8 cellular contexts compared by ENCODE assay signal in genomic region chr11:108117746-108118371, GRCh38. TPM values are rescaled to one million over a fixed set of nuclear protein-coding genes. Genes with fewer than 3 reads are reported as not detected.
DNase-seq lines count a peak whose midpoint lies in the region; ATAC-seq and TF ChIP-seq lines count a peak whose summit lies in the region.

No MANE protein-coding gene starts in this region.

- CTCF ChIA-PET in activated CD4-positive, alpha-beta memory T cell treated with anti-CD3 and anti-CD28 coated beads, Interleukin-2, amount 10 ng/mL, durations not matched to agents 7 days and 5 days (lab: Charles Lee), result interaction anchor here (0.6 to 3.3 kb wide), 9 partner anchors 8 to 617 kb away, joined by 3 to 39 read pairs (median 7); partner anchors contain the start of genes ATM, CUL5, DDX10 and NPAT

- H3K9ac ChIP-seq in endodermal cell (ENCODE audit: extremely low read depth, low read length, poor library complexity, severe bottlenecking), result no peak overlapping the region

- H3K27ac Mint-ChIP-seq in endodermal cell, result no peak overlapping the region
- H3K27ac Mint-ChIP-seq in activated CD4-positive, alpha-beta memory T cell treated with anti-CD3 and anti-CD28 coated beads, Interleukin-2, amount 10 ng/mL, durations not matched to agents 7 days and 5 days, result no peak overlapping the region

- H3K4me3 ChIP-seq in H7 (ENCODE audit: insufficient read depth, low read depth, low read length), result no peak overlapping the region
- no peak overlapping the region for H3K4me3 ChIP-seq in endodermal cell (ENCODE audit: low read length)

- peaks cover 5% of the 10 kb centered on the region for H3K4me1 Mint-ChIP-seq in endodermal cell
- peaks cover 25% of the 10 kb centered on the region for H3K4me1 Mint-ChIP-seq in activated CD4-positive, alpha-beta memory T cell treated with anti-CD3 and anti-CD28 coated beads, Interleukin-2, amount 10 ng/mL, durations not matched to agents 7 days and 5 days

- no peaks in the 10 kb centered on the region for H3K36me3 Mint-ChIP-seq in endodermal cell (ENCODE audit: low read depth)
- H3K36me3 Mint-ChIP-seq in activated CD4-positive, alpha-beta memory T cell treated with anti-CD3 and anti-CD28 coated beads, Interleukin-2, amount 10 ng/mL, durations not matched to agents 7 days and 5 days (ENCODE audit: low read depth), result peaks cover 3% of the 10 kb centered on the region

- no peaks in the 10 kb centered on the region for H3K36me3 ChIP-seq in H7 (replicated peaks; ENCODE audit: control insufficient read depth, insufficient read depth, low read length)
- no peaks in the 10 kb centered on the region for H3K36me3 ChIP-seq in endodermal cell (ENCODE audit: control insufficient read depth, insufficient read depth, low read length)

- DNase-seq in Ammon's horn (ENCODE audit: low spot score) (peak; percentile 56), H7 (peak; percentile 29), NCI-H82 treated with DMSO at 0.1 percent for 48 hours (lab: John Stamatoyannopoulos, UW; ENCODE audit: unreplicated experiment) (peak; percentile 40), endodermal cell (no peak), renal cortical epithelial cell (ENCODE audit: low read depth) (peak; percentile 81)
- no peak for DNase-seq in activated CD4-positive, alpha-beta memory T cell treated with anti-CD3 and anti-CD28 coated beads, Interleukin-2, amount 10 ng/mL, durations not matched to agents 7 days and 5 days

- no peak overlapping the region for H3K4me3 Mint-ChIP-seq in endodermal cell
- no peak overlapping the region for H3K4me3 Mint-ChIP-seq in activated CD4-positive, alpha-beta memory T cell treated with anti-CD3 and anti-CD28 coated beads, Interleukin-2, amount 10 ng/mL, durations not matched to agents 7 days and 5 days

- ATAC-seq in GM21367 (IDR thresholded peaks at IDR 0.05; ENCODE audit: unreplicated experiment), result no peak
- ATAC-seq in activated CD4-positive, CD25-positive, alpha-beta regulatory T cell treated with anti-CD3 and anti-CD28 coated beads, Interleukin-2, amount 50 U/mL, for 24 hours, result no peak

- H3K4me1 ChIP-seq in endodermal cell (ENCODE audit: control insufficient read depth, insufficient read depth, low read length), result no peaks in the 10 kb centered on the region

- peak; percentile 82 for TF ChIP-seq CTCF in endodermal cell (conservative IDR thresholded peaks at IDR 0.05)

- no peaks in the 10 kb centered on the region for H3K9me3 Mint-ChIP-seq in endodermal cell
- no peaks in the 10 kb centered on the region for H3K9me3 Mint-ChIP-seq in activated CD4-positive, alpha-beta memory T cell treated with anti-CD3 and anti-CD28 coated beads, Interleukin-2, amount 10 ng/mL, durations not matched to agents 7 days and 5 days

- H3K27me3 Mint-ChIP-seq in endodermal cell (ENCODE audit: insufficient read depth), result peaks cover 5% of the 10 kb centered on the region
- no peaks in the 10 kb centered on the region for H3K27me3 Mint-ChIP-seq in activated CD4-positive, alpha-beta memory T cell treated with anti-CD3 and anti-CD28 coated beads, Interleukin-2, amount 10 ng/mL, durations not matched to agents 7 days and 5 days

- no peaks in the 10 kb centered on the region for H3K9me3 ChIP-seq in endodermal cell (ENCODE audit: control insufficient read depth, low read length)

- H3K27me3 ChIP-seq in H7 (ENCODE audit: control insufficient read depth, insufficient read depth, low read length) (peaks cover 3% of the 10 kb centered on the region; the same call in 1 of the 2 replicates), endodermal cell (ENCODE audit: control insufficient read depth, insufficient read depth, low read length, poor library complexity, severe bottlenecking) (no peaks in the 10 kb centered on the region)

- H3K27ac ChIP-seq in endodermal cell (ENCODE audit: low read depth, low read length), result no peak overlapping the region

- POLR2A ChIA-PET in activated CD4-positive, alpha-beta memory T cell treated with anti-CD3 and anti-CD28 coated beads, Interleukin-2, amount 10 ng/mL, durations not matched to agents 7 days and 5 days (lab: Charles Lee), result interaction anchor here (0.9 to 1.7 kb wide), 4 partner anchors 10 to 531 kb away, joined by 3 to 8 read pairs (median 4); partner anchors contain the start of genes ATM, CUL5 and NPAT

RNA-seq across cellular contexts. Expression of gene ACAT1, which starts 3.5 kb away (rescaled TPM):
- total RNA-seq in H7 (2014; rRNA removed; shearing (Covaris generic)), result 28.9 and 39.1 TPM in 2 replicates
- 10 to 100 TPM; 15.8 to 18.8 TPM for total RNA-seq in endodermal cell
- polyA plus RNA-seq in endodermal cell (2013, experiment 1 of 2), result 19.9 TPM
- polyA plus RNA-seq in endodermal cell (2013, experiment 2 of 2), result 20.2 TPM
- 117 and 159 TPM in 2 replicates for total RNA-seq in renal cortical epithelial cell
- 10 to 100 TPM; 46.2 to 55.1 TPM for total RNA-seq in activated CD4-positive, alpha-beta memory T cell treated with anti-CD3 and anti-CD28 coated beads, Interleukin-2, amount 10 ng/mL, durations not matched to agents 7 days and 5 days

Comparison
In these comparisons a context has a peak if more than half of its experiments do, and no peak if none do; other contexts are left out.
1. DNase-seq: peak in Ammon's horn (single experiment), H7 (single experiment), NCI-H82 treated with DMSO at 0.1 percent for 48 hours (single experiment) and renal cortical epithelial cell (single experiment); none in endodermal cell (single experiment) and activated CD4-positive, alpha-beta memory T cell treated with anti-CD3 and anti-CD28 coated beads, Interleukin-2, amount 10 ng/mL, durations not matched to agents 7 days and 5 days (single experiment).